12 cellular contexts compared by ENCODE assay signal in genomic region chr3:123446610-123447109, GRCh38. TPM values are rescaled to one million over a fixed set of nuclear protein-coding genes. Genes with fewer than 3 reads are reported as not detected.
DNase-seq lines count a peak whose midpoint lies in the region; TF ChIP-seq lines count a peak whose summit lies in the region.
"Had no signal": no experiment of that assay in that cellular context is flagged by ENCODE, and none has a peak within 500 bp of the region (broad histone marks: within the 10 kb centered on the region; RNA-seq: fewer than 3 reads in every experiment).

No MANE protein-coding gene starts in this region.

- H3K4me3 Mint-ChIP-seq in Calu3 (ENCODE audit: low read depth, unreplicated experiment) (peak overlapping the region; percentile 56), immature natural killer cell (peak overlapping the region; percentile 61 to 84 (median 75))
- peak overlapping the region; percentile 44 for H3K4me3 Mint-ChIP-seq in activated CD4-positive, alpha-beta memory T cell treated with anti-CD3 and anti-CD28 coated beads for 36 hours

- H3K27ac Mint-ChIP-seq in Calu3 (ENCODE audit: unreplicated experiment): peak overlapping the region; percentile 20
- H3K27ac Mint-ChIP-seq in activated CD4-positive, alpha-beta memory T cell treated with anti-CD3 and anti-CD28 coated beads for 36 hours: no peak overlapping the region
- no peak overlapping the region for H3K27ac Mint-ChIP-seq in immature natural killer cell

- intact Hi-C loops in Calu3 (cut with micrococcal nuclease; ENCODE audit: unreplicated experiment): no loop called here
- intact Hi-C loops in activated CD4-positive, alpha-beta memory T cell treated with anti-CD3 and anti-CD28 coated beads for 36 hours (cut with micrococcal nuclease): loop anchor here (5.0 kb wide), 1 partner anchor 36 kb away; no protein-coding TSS in a partner anchor

- CTCF ChIA-PET in Calu3 (lab: Charles Lee): interaction anchor here (2.0 kb wide), 1 partner anchor 37 kb away, joined by 7 read pairs; no protein-coding TSS in a partner anchor
- CTCF ChIA-PET in activated CD4-positive, alpha-beta memory T cell treated with anti-CD3 and anti-CD28 coated beads for 36 hours (lab: Charles Lee): interaction anchor here (1.0 to 1.7 kb wide), 4 partner anchors 42 to 116 kb away, joined by 3 to 6 read pairs (median 4); no protein-coding TSS in a partner anchor

- POLR2A ChIA-PET in activated CD4-positive, alpha-beta memory T cell treated with anti-CD3 and anti-CD28 coated beads for 36 hours (lab: Charles Lee): no interaction called here

- BruUV-seq in Calu3 (replicated peaks; lab: Mats Ljungman, UMichigan): no TSS peak

- no peak overlapping the region for H3K27ac ChIP-seq in skeletal muscle tissue (ENCODE audit: low read depth, low read length)

- no peak for TF ChIP-seq CTCF in Calu3 (IDR thresholded peaks at IDR 0.05; ENCODE audit: unreplicated experiment)

- peaks cover 10% of the 10 kb centered on the region for H3K36me3 Mint-ChIP-seq in Calu3 (ENCODE audit: insufficient read depth, unreplicated experiment)
- no peaks in the 10 kb centered on the region for H3K36me3 Mint-ChIP-seq in activated CD4-positive, alpha-beta memory T cell treated with anti-CD3 and anti-CD28 coated beads for 36 hours
- no peaks in the 10 kb centered on the region for H3K36me3 Mint-ChIP-seq in immature natural killer cell

- peak overlapping the region in 2 of 3 donors; percentile 32 to 66 for H3K9ac ChIP-seq in skeletal muscle tissue (ENCODE audit: low read depth in 1 of 3, low read length in 3 of 3)

- H3K4me1 Mint-ChIP-seq in Calu3 (ENCODE audit: low read depth, unreplicated experiment): peaks cover 7% of the 10 kb centered on the region
- peaks cover 2% of the 10 kb centered on the region for H3K4me1 Mint-ChIP-seq in activated CD4-positive, alpha-beta memory T cell treated with anti-CD3 and anti-CD28 coated beads for 36 hours (ENCODE audit: low read depth)
- peaks cover 9 to 17% of the 10 kb centered on the region in 2 donors for H3K4me1 Mint-ChIP-seq in immature natural killer cell

- no peaks in the 10 kb centered on the region for H3K9me3 ChIP-seq in skeletal muscle tissue (ENCODE audit: control insufficient read depth in 3 of 3, low read length in 3 of 3)

- H3K27me3 ChIP-seq in skeletal muscle tissue (ENCODE audit: control insufficient read depth in 3 of 3, insufficient read depth in 3 of 3, low read length in 3 of 3): peaks cover 31 to 51% (median 41%) of the 10 kb centered on the region in 3 donors

- H3K4me1 ChIP-seq in skeletal muscle tissue (ENCODE audit: control insufficient read depth in 3 of 3, insufficient read depth in 3 of 3, low read length in 3 of 3): peaks cover 0 to 3% (median 0%) of the 10 kb centered on the region in 3 donors

- H3K27me3 Mint-ChIP-seq in Calu3 (ENCODE audit: unreplicated experiment) (peaks cover 72% of the 10 kb centered on the region), immature natural killer cell (ENCODE audit: low read depth in 3 of 3) (peaks cover 11 to 28% (median 23%) of the 10 kb centered on the region in 3 donors)
- H3K27me3 Mint-ChIP-seq in activated CD4-positive, alpha-beta memory T cell treated with anti-CD3 and anti-CD28 coated beads for 36 hours: peaks cover 53% of the 10 kb centered on the region

- DNase-seq in Calu3 (no peak), immature natural killer cell (no peak), SHP77 (lab: John Stamatoyannopoulos, UW) (no peak), NCI-H82 (lab: John Stamatoyannopoulos, UW) (no peak)
- no peak for DNase-seq in activated CD4-positive, alpha-beta memory T cell treated with anti-CD3 and anti-CD28 coated beads for 36 hours
- no peak for DNase-seq in stimulated activated CD4-positive, alpha-beta T cell treated with anti-CD3 and anti-CD28 coated beads, Interleukin-4, amount 100 ng/mL, for 1 hour
- DNase-seq: NCI-H1092 treated with DMSO at 0.1 percent for 48 hours, NCI-H526 treated with DMSO at 0.1 percent for 48 hours, SIG-M5 had no signal

- peak overlapping the region in 2 of 3 donors; percentile 4 to 41 for H3K4me3 ChIP-seq in skeletal muscle tissue (ENCODE audit: low read length in 3 of 3)
- H3K4me3 ChIP-seq: smooth muscle cell had no signal

- no peaks in the 10 kb centered on the region for H3K9me3 Mint-ChIP-seq in Calu3 (ENCODE audit: low read depth, unreplicated experiment)
- no peaks in the 10 kb centered on the region for H3K9me3 Mint-ChIP-seq in activated CD4-positive, alpha-beta memory T cell treated with anti-CD3 and anti-CD28 coated beads for 36 hours
- peaks cover 0 to 2% (median 0%) of the 10 kb centered on the region in 6 donors for H3K9me3 Mint-ChIP-seq in immature natural killer cell
- H3K9me3 Mint-ChIP-seq: activated naive CD4-positive, alpha-beta T cell treated with anti-CD3 and anti-CD28 coated beads, Interleukin-2, amount 50 U/mL, for 72 hours had no signal

- H3K36me3 ChIP-seq in skeletal muscle tissue (ENCODE audit: control insufficient read depth in 3 of 3, insufficient read depth in 3 of 3, low read length in 3 of 3): no peaks in the 10 kb centered on the region

RNA-seq across cellular contexts. Expression of gene ADCY5, which starts 2.2 kb away (rescaled TPM):
- total RNA-seq in Calu3 (2022) (2.5 and 3.6 TPM in 2 replicates), skeletal muscle tissue (6.8 TPM)
- not detected for total RNA-seq in activated CD4-positive, alpha-beta memory T cell treated with anti-CD3 and anti-CD28 coated beads for 36 hours
- under 1 TPM in 1 of 3 donors, not detected in 2; 0.03 TPM for polyA plus RNA-seq in immature natural killer cell
- total RNA-seq: activated naive CD4-positive, alpha-beta T cell treated with anti-CD3 and anti-CD28 coated beads, Interleukin-2, amount 50 U/mL, for 72 hours had no signal
